17 cellular contexts compared by ENCODE assay signal in genomic region chr1:36284517-36284916, GRCh38. TPM values are rescaled to one million over a fixed set of nuclear protein-coding genes. Genes with fewer than 3 reads are reported as not detected.
DNase-seq lines count a peak whose midpoint lies in the region; ATAC-seq and TF ChIP-seq lines count a peak whose summit lies in the region.
"Had no signal": no experiment of that assay in that cellular context is flagged by ENCODE, and none has a peak within 500 bp of the region (broad histone marks: within the 10 kb centered on the region; RNA-seq: fewer than 3 reads in every experiment).

No MANE protein-coding gene starts in this region.

- peak overlapping the region in 1 of 5 donors; percentile 16 for H3K9ac ChIP-seq in subcutaneous abdominal adipose tissue (ENCODE audit: low read length in 5 of 5)

- peaks cover 66% of the 10 kb centered on the region for H3K36me3 Mint-ChIP-seq in activated CD8-positive, alpha-beta T cell treated with anti-CD3 and anti-CD28 coated beads, Interleukin-2, amount 10 ng/mL, durations not matched to agents 7 days and 5 days (ENCODE audit: low read depth)

- no peak for ATAC-seq in heart left ventricle
- no peak for ATAC-seq in left cardiac atrium
- ATAC-seq in activated CD8-positive, alpha-beta T cell treated with anti-CD3 and anti-CD28 coated beads, Interleukin-2, amount 10 ng/mL, durations not matched to agents 7 days and 5 days: no peak
- ATAC-seq in left ventricle myocardium superior: peak; percentile 12

- H3K4me1 ChIP-seq in heart left ventricle (peaks cover 0 to 85% (median 48%) of the 10 kb centered on the region in 12 donors), subcutaneous abdominal adipose tissue (ENCODE audit: control insufficient read depth in 5 of 5, insufficient read depth in 5 of 5, low read length in 5 of 5) (peaks cover 0 to 24% (median 21%) of the 10 kb centered on the region in 5 donors)

- H3K9me3 ChIP-seq in heart left ventricle: no peaks in the 10 kb centered on the region
- H3K9me3 ChIP-seq in subcutaneous abdominal adipose tissue (ENCODE audit: control insufficient read depth in 5 of 5, low read length in 5 of 5): no peaks in the 10 kb centered on the region
- H3K9me3 ChIP-seq: suprapubic skin had no signal

- H3K36me3 ChIP-seq in heart left ventricle: peaks cover 0 to 83% (median 71%) of the 10 kb centered on the region in 9 donors
- peaks cover 38 to 67% (median 41%) of the 10 kb centered on the region in 5 donors for H3K36me3 ChIP-seq in subcutaneous abdominal adipose tissue (ENCODE audit: control insufficient read depth in 5 of 5, insufficient read depth in 5 of 5, low read length in 5 of 5)

- H3K4me3 ChIP-seq in heart left ventricle: peak overlapping the region in 1 of 12 donors; percentile 1
- no peak overlapping the region for H3K4me3 ChIP-seq in subcutaneous abdominal adipose tissue (ENCODE audit: low read depth in 1 of 5, low read length in 5 of 5)
- H3K4me3 ChIP-seq: suprapubic skin had no signal

- DNase-seq in heart left ventricle (no peak), left cardiac atrium (no peak), left ventricle myocardium superior (no peak), UCSD-AML1 (lab: John Stamatoyannopoulos, UW; ENCODE audit: unreplicated experiment) (no peak), HCEC 1CT (no peak), HuH-7.5 (ENCODE audit: low spot score) (no peak)
- no peak for DNase-seq in activated CD8-positive, alpha-beta T cell treated with anti-CD3 and anti-CD28 coated beads, Interleukin-2, amount 10 ng/mL, durations not matched to agents 7 days and 5 days
- DNase-seq: activated naive CD4-positive, alpha-beta T cell treated with Interleukin-2 at 50 U/mL for 16 hours; DMS53; NCI-H2107; NCI-H82; nucleus accumbens had no signal

- no peaks in the 10 kb centered on the region for H3K27me3 Mint-ChIP-seq in activated CD8-positive, alpha-beta T cell treated with anti-CD3 and anti-CD28 coated beads, Interleukin-2, amount 10 ng/mL, durations not matched to agents 7 days and 5 days (ENCODE audit: low read depth)
- H3K27me3 Mint-ChIP-seq: memory B cell had no signal

- H3K27ac ChIP-seq in heart left ventricle (peak overlapping the region in 11 of 12 donors; percentile 29 to 78 (median 67)), subcutaneous abdominal adipose tissue (ENCODE audit: low read depth, low read length) (peak overlapping the region; percentile 78)
- H3K27ac ChIP-seq: RWPE1, suprapubic skin had no signal

- TF ChIP-seq CTCF in heart left ventricle (IDR thresholded peaks at IDR 0.05): no peak

- no peak for TF ChIP-seq POLR2A in heart left ventricle (IDR thresholded peaks at IDR 0.05)

- no peaks in the 10 kb centered on the region for H3K9me3 Mint-ChIP-seq in activated CD8-positive, alpha-beta T cell treated with anti-CD3 and anti-CD28 coated beads, Interleukin-2, amount 10 ng/mL, durations not matched to agents 7 days and 5 days (ENCODE audit: insufficient read depth)
- H3K9me3 Mint-ChIP-seq: immature natural killer cell, memory B cell had no signal

- H3K4me1 Mint-ChIP-seq in activated CD8-positive, alpha-beta T cell treated with anti-CD3 and anti-CD28 coated beads, Interleukin-2, amount 10 ng/mL, durations not matched to agents 7 days and 5 days (ENCODE audit: low read depth): peaks cover 27% of the 10 kb centered on the region

- POLR2A ChIA-PET in activated CD8-positive, alpha-beta T cell treated with anti-CD3 and anti-CD28 coated beads, Interleukin-2, amount 10 ng/mL, durations not matched to agents 7 days and 5 days (lab: Charles Lee): interaction anchor here (1.3 to 1.7 kb wide), 2 partner anchors 128 to 135 kb away, joined by 4 to 14 read pairs; partner anchors contain the start of genes MAP7D1 and TRAPPC3

- WGBS in heart left ventricle, 4 donors: 32 to 52% (median 41%) methylated on average over 1 of the region's 1 CpG

- peak overlapping the region; percentile 30 for H3K27ac Mint-ChIP-seq in activated CD8-positive, alpha-beta T cell treated with anti-CD3 and anti-CD28 coated beads, Interleukin-2, amount 10 ng/mL, durations not matched to agents 7 days and 5 days

- CTCF ChIA-PET in activated CD8-positive, alpha-beta T cell treated with anti-CD3 and anti-CD28 coated beads, Interleukin-2, amount 10 ng/mL, durations not matched to agents 7 days and 5 days (lab: Charles Lee): interaction anchor here (1.1 to 3.8 kb wide), 14 partner anchors 8 to 188 kb away, joined by 3 to 77 read pairs (median 11); partner anchors contain the start of genes SH3D21 and TRAPPC3

- no peak overlapping the region for H3K4me3 Mint-ChIP-seq in activated CD8-positive, alpha-beta T cell treated with anti-CD3 and anti-CD28 coated beads, Interleukin-2, amount 10 ng/mL, durations not matched to agents 7 days and 5 days
- H3K4me3 Mint-ChIP-seq: immature natural killer cell, memory B cell had no signal

- H3K27me3 ChIP-seq in heart left ventricle: no peaks in the 10 kb centered on the region
- no peaks in the 10 kb centered on the region for H3K27me3 ChIP-seq in subcutaneous abdominal adipose tissue (ENCODE audit: control insufficient read depth in 5 of 5, insufficient read depth in 4 of 5, low read length in 5 of 5)
- H3K27me3 ChIP-seq: suprapubic skin had no signal

- intact Hi-C loops in heart left ventricle (cut with DNase I): loop anchor here (2.0 to 10.0 kb wide), 11 partner anchors 42 to 186 kb away; partner anchors contain the start of genes THRAP3 (in 2 of the 10) and TRAPPC3 (in 2 of the 10)
- intact Hi-C loops in left cardiac atrium (cut with DNase I): loop anchor here (2.0 to 10.0 kb wide), 3 partner anchors 60 to 134 kb away; partner anchors contain the start of genes MAP7D1 (in 1 of the 2) and THRAP3 (in 1 of the 2)
- intact Hi-C loops in left ventricle myocardium superior (cut with micrococcal nuclease): no loop called here

RNA-seq across cellular contexts. Expression of gene SH3D21, which starts 21.7 kb away (rescaled TPM):
- 1 to 10 TPM in 5 of 9 donors, under 1 TPM in 4; 0.38 to 3.1 (median 1.4) TPM for total RNA-seq in heart left ventricle
- polyA plus RNA-seq in heart left ventricle: 1 to 10 TPM in 1 of 2 donors, under 1 TPM in 1; 0.72 to 2.2 TPM
- total RNA-seq in left cardiac atrium: 1 to 10 TPM; 2.5 to 3.0 TPM
- 10 to 100 TPM; 14.6 to 15.3 TPM for total RNA-seq in activated CD8-positive, alpha-beta T cell treated with anti-CD3 and anti-CD28 coated beads, Interleukin-2, amount 10 ng/mL, durations not matched to agents 7 days and 5 days
- 1.1 TPM for total RNA-seq in left ventricle myocardium superior

RNA-seq across cellular contexts. Expression of gene EVA1B, which starts 38.9 kb away (rescaled TPM):
- total RNA-seq in heart left ventricle (10 to 100 TPM in 6 of 9 donors, 1 to 10 TPM in 3; 5.9 to 42.3 (median 10.8) TPM), left cardiac atrium (10 to 100 TPM; 15.6 to 16.7 TPM), left ventricle myocardium superior (10.8 TPM)
- 10 to 100 TPM; 13.6 to 21.4 TPM for polyA plus RNA-seq in heart left ventricle
- 10 to 100 TPM; 12.3 to 13.3 TPM for total RNA-seq in activated CD8-positive, alpha-beta T cell treated with anti-CD3 and anti-CD28 coated beads, Interleukin-2, amount 10 ng/mL, durations not matched to agents 7 days and 5 days
